Comparison of ENCODE assay signal across 12 cellular contexts in genomic region chr1:36653850-36654249, GRCh38.
DNase-seq lines count a peak whose midpoint lies in the region; ATAC-seq lines count a peak whose summit lies in the region.
"Had no signal": no experiment of that assay in that cellular context is flagged by ENCODE, and none has a peak within 500 bp of the region (broad histone marks: within the 10 kb centered on the region; RNA-seq: fewer than 3 reads in every experiment).

No MANE protein-coding gene starts in this region.

- no peak overlapping the region for H2BK120ac ChIP-seq in trophoblast cell (ENCODE audit: insufficient read depth, low read length, poor library complexity)

- peaks cover 2% of the 10 kb centered on the region for H3K9me3 ChIP-seq in trophoblast cell (ENCODE audit: insufficient read depth, low read depth, low read length)

- no peak overlapping the region for H4K8ac ChIP-seq in trophoblast cell (ENCODE audit: low read depth, low read length)

- H3K18ac ChIP-seq in trophoblast cell (ENCODE audit: low read length) = no peak overlapping the region

- no peak overlapping the region for H3K27ac ChIP-seq in trophoblast cell (ENCODE audit: low read depth, low read length)

- H4K12ac ChIP-seq in trophoblast cell (ENCODE audit: low read depth, low read length) = no peak overlapping the region

- DNase-seq in GM03348 (ENCODE audit: low spot score) = peak; percentile 35
- peak; percentile 68 for DNase-seq in NCI-H2107 (lab: John Stamatoyannopoulos, UW)
- peak; percentile 81 to 89 for DNase-seq in trophoblast cell
- DNase-seq in activated CD4-positive, alpha-beta T cell treated with anti-CD3 and anti-CD28 coated beads for 1 hour = no peak
- DNase-seq in mesenteric fat pad (ENCODE audit: low spot score) = no peak
- no peak for DNase-seq in HuH-7 (ENCODE audit: low spot score)
- DNase-seq in DMS153 (lab: John Stamatoyannopoulos, UW) = no peak
- DNase-seq: islet precursor cell, MM.1S, retina had no signal

- peaks cover 0 to 4% of the 10 kb centered on the region in 2 experiments for H3K4me1 ChIP-seq in trophoblast cell (ENCODE audit: control insufficient read depth in 1 of 2, insufficient read depth in 2 of 2, low read length in 2 of 2)

- H3K79me1 ChIP-seq in trophoblast cell (ENCODE audit: low read length) = no peaks in the 10 kb centered on the region

- H2BK12ac ChIP-seq in trophoblast cell (ENCODE audit: low read length) = no peak overlapping the region

- H4K91ac ChIP-seq in trophoblast cell (ENCODE audit: low read depth, low read length) = no peak overlapping the region

- H3K79me2 ChIP-seq in trophoblast cell (ENCODE audit: control insufficient read depth, insufficient read depth, low read length, poor library complexity) = no peaks in the 10 kb centered on the region

- H3K4me3 ChIP-seq in trophoblast cell (ENCODE audit: low read depth, low read length) = no peak overlapping the region

- no peak overlapping the region for H3K14ac ChIP-seq in trophoblast cell (ENCODE audit: low read length)

- peak; percentile 31 for ATAC-seq in esophagus mucosa
- ATAC-seq: SK-N-SH treated with all-trans-retinoic acid at 6 μM for 48 hours had no signal

- H3K23ac ChIP-seq in trophoblast cell (ENCODE audit: low read length) = no peak overlapping the region

- no peak overlapping the region for H2AFZ ChIP-seq in trophoblast cell (ENCODE audit: insufficient read depth, low read length, poor library complexity)

- WGBS in trophoblast cell (ENCODE audit: extremely low coverage, insufficient coverage, insufficient read length) = no CpG with 5 or more reads among the region's 8 CpGs

- H2BK5ac ChIP-seq in trophoblast cell (ENCODE audit: low read depth, low read length, poor library complexity) = no peak overlapping the region

- no peak overlapping the region for H3K4ac ChIP-seq in trophoblast cell (ENCODE audit: low read depth, low read length)

- H2AK5ac ChIP-seq in trophoblast cell (ENCODE audit: low read length) = no peak overlapping the region

- no peaks in the 10 kb centered on the region for H3K36me3 ChIP-seq in trophoblast cell (ENCODE audit: control insufficient read depth in 1 of 2, insufficient read depth in 2 of 2, low read length in 2 of 2)

- no peak overlapping the region for H3K9ac ChIP-seq in trophoblast cell (ENCODE audit: low read length)

- no peaks in the 10 kb centered on the region for H3K27me3 ChIP-seq in trophoblast cell (ENCODE audit: insufficient read depth, low read length)

- H3K4me2 ChIP-seq in trophoblast cell (ENCODE audit: low read length) = no peak overlapping the region

Comparison
In these comparisons a context has a peak if more than half of its experiments do, and no peak if none do; other contexts are left out.
1. DNase-seq: peak in GM03348 (single experiment), NCI-H2107 (single experiment) and trophoblast cell (2 of 2); none in activated CD4-positive, alpha-beta T cell treated with anti-CD3 and anti-CD28 coated beads for 1 hour (single experiment), mesenteric fat pad (single experiment), HuH-7 (single experiment) and DMS153 (single experiment).